ENCODE assay signal across 1 cellular context in genomic region chrX:53287493-53288138, GRCh38.
TF ChIP-seq lines count a peak whose summit lies in the region.

No MANE protein-coding gene starts in this region.

TF ChIP-seq in HepG2, 621 proteins besides CTCF, POLR2A, EP300 and RAD21:
- peak; percentile 59 for TF ChIP-seq ZNF687 (CRISPR knock-in tag; IDR thresholded peaks at IDR 0.05)
- TF ChIP-seq PPARG (CRISPR knock-in tag; conservative IDR thresholded peaks at IDR 0.05) = no peak
- 0 out of 2 replicates have a peak, but pooled peaks have one; percentile 34 for TF ChIP-seq ZNF263 (CRISPR knock-in tag; IDR thresholded peaks at IDR 0.05)
- no peak for TF ChIP-seq ZNF572 (CRISPR knock-in tag; IDR thresholded peaks at IDR 0.05)
- no peak for TF ChIP-seq ZNF792 (CRISPR knock-in tag; IDR thresholded peaks at IDR 0.05)
- no peak for TF ChIP-seq TOE1 (CRISPR knock-in tag; IDR thresholded peaks at IDR 0.05)
- TF ChIP-seq MAX (IDR thresholded peaks at IDR 0.05) = peak; percentile 70
- no peak for TF ChIP-seq ETS1 (CRISPR knock-in tag; IDR thresholded peaks at IDR 0.05)
- peak; percentile 30; the same call in 1 of the 2 replicates for TF ChIP-seq HNF4A (CRISPR knock-in tag; IDR thresholded peaks at IDR 0.05)
- TF ChIP-seq TRIM24 (CRISPR knock-in tag; IDR thresholded peaks at IDR 0.05) = no peak
- 0 out of 2 replicates have a peak, but pooled peaks have one; percentile 52 for TF ChIP-seq FOSL2 (CRISPR knock-in tag; IDR thresholded peaks at IDR 0.05)
